20 cellular contexts compared by ENCODE assay signal in genomic region chr3:57041674-57042073, GRCh38. TPM values are rescaled to one million over a fixed set of nuclear protein-coding genes. Genes with fewer than 3 reads are reported as not detected.
"Had no signal": no experiment of that assay in that cellular context is flagged by ENCODE, and none has a peak within 500 bp of the region (broad histone marks: within the 10 kb centered on the region; RNA-seq: fewer than 3 reads in every experiment).

No MANE protein-coding gene starts in this region.

- DNase-seq: activated CD4-positive, alpha-beta T cell treated with anti-CD3 and anti-CD28 coated beads, Interleukin-2, amount 50 U/mL, for 1 hour; activated CD8-positive, alpha-beta memory T cell treated with anti-CD3 and anti-CD28 coated beads, Interleukin-2, amount 50 U/mL, for 4 hours; activated naive CD4-positive, alpha-beta T cell treated with anti-CD3 and anti-CD28 coated beads for 36 hours; activated T-cell treated with anti-CD3 and anti-CD28 coated beads, Interleukin-2, amount 50 U/mL, for 4 hours; anterior cingulate cortex; colonic mucosa; foreskin melanocyte; natural killer cell; nucleus accumbens; retina; stimulated activated CD4-positive, alpha-beta T cell treated with anti-CD3 and anti-CD28 coated beads, Interleukin-15, amount 100 ng/mL, for 24 hours; stimulated activated CD4-positive, alpha-beta T cell treated with anti-CD3 and anti-CD28 coated beads, Interleukin-2, amount 100 ng/mL, for 48 hours; stimulated activated naive CD8-positive, alpha-beta T cell treated with anti-CD3 and anti-CD28 coated beads, Interleukin-15, amount 100 ng/mL, for 72 hours; T-helper 1 cell; T-helper 9 cell had no signal

- H3K9me3 ChIP-seq: colonic mucosa, suprapubic skin had no signal

- H3K27me3 ChIP-seq: colonic mucosa, suprapubic skin had no signal

- ATAC-seq: activated CD4-positive, CD25-positive, alpha-beta regulatory T cell treated with anti-CD3 and anti-CD28 coated beads, Interleukin-2, amount 50 U/mL, for 24 hours; activated T-cell treated with anti-CD3 and anti-CD28 coated beads, Interleukin-2, amount 50 U/mL, for 4 hours; natural killer cell; SK-N-SH treated with all-trans-retinoic acid at 6 μM for 48 hours; stimulated activated naive CD8-positive, alpha-beta T cell treated with anti-CD3 and anti-CD28 coated beads, Interleukin-15, amount 100 ng/mL, for 72 hours had no signal

- H3K4me1 ChIP-seq: colonic mucosa had no signal

- H3K4me3 ChIP-seq: colonic mucosa, skin epidermis, suprapubic skin had no signal

- H3K27ac ChIP-seq: colonic mucosa, skin epidermis, suprapubic skin had no signal

- H3K36me3 ChIP-seq: colonic mucosa, suprapubic skin had no signal

RNA-seq across cellular contexts. Expression of gene SPATA12, which starts 18.8 kb away (rescaled TPM):
- total RNA-seq: activated naive CD4-positive, alpha-beta T cell treated with anti-CD3 and anti-CD28 coated beads for 36 hours; activated T-cell treated with anti-CD3 and anti-CD28 coated beads, Interleukin-2, amount 50 U/mL, for 4 hours; liver; natural killer cell; suprapubic skin had no signal
- polyA plus RNA-seq: liver had no signal
